Comparison of ENCODE assay signal across 8 cellular contexts in the genomic region with DNA sequence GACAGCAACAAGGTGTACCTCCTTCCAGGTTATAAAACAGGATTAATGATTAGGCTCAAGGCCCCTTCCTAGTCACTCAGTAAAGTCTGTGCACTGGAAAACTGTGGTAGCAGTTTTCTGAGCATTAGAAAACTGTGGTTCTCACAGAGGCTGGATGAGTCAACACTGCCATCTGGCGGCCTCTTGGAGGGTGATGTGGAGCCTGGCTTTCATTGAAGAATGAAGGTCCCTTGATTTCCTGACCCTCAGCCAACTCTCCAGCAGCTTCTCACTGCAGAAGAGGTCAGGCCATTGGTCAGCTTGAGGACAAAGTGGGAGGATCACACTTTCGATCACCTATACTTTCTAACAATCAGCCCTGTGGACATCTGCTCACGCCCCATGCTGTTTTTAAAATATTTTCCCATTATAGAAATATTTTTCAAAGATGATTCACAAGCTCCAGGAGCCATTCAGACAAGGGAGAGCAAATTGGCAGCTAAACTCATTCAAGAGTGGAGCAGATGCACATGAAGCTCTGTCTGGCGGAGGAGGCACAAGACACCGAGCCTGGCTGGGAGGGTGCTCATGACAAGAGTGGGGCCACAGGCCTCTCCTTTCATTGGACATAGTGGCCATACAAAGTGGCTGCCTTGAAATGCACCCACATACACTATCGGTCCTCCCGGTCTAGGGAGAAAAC. TPM values are rescaled to one million over a fixed set of nuclear protein-coding genes. Genes with fewer than 3 reads are reported as not detected.
DNase-seq lines count a peak whose midpoint lies in the region; ATAC-seq, FAIRE-seq and TF ChIP-seq lines count a peak whose summit lies in the region.

No MANE protein-coding gene starts in this region.

- no peaks in the 10 kb centered on the region for H3K9me3 ChIP-seq in adipocyte (ENCODE audit: control insufficient read depth, low read length)

- H3K36me3 ChIP-seq in H7 (replicated peaks; ENCODE audit: control insufficient read depth, insufficient read depth, low read length), result peaks cover 6% of the 10 kb centered on the region
- peaks cover 28% of the 10 kb centered on the region for H3K36me3 ChIP-seq in adipocyte (ENCODE audit: control insufficient read depth, insufficient read depth, low read length, severe bottlenecking)

- no peak overlapping the region for H3K4me3 ChIP-seq in H7 (ENCODE audit: insufficient read depth, low read depth, low read length)
- no peak overlapping the region for H3K4me3 ChIP-seq in adipocyte (ENCODE audit: low read length)
- H3K4me3 ChIP-seq in retinal pigment epithelial cell (ENCODE audit: low read length), result no peak overlapping the region

- H3K27me3 ChIP-seq in H7 (ENCODE audit: control insufficient read depth, insufficient read depth, low read length) (no peaks in the 10 kb centered on the region), adipocyte (replicated peaks; ENCODE audit: control insufficient read depth, insufficient read depth, low read length) (no peaks in the 10 kb centered on the region)

- intact Hi-C loops in left cardiac atrium (cut with DNase I), result loop anchor here (1.0 to 10.0 kb wide), 6 partner anchors 233 to 1575 kb away; partner anchors contain the start of gene DLL1 (in 1 of the 2)

- peak; percentile 97 for TF ChIP-seq CTCF in retinal pigment epithelial cell (conservative IDR thresholded peaks at IDR 0.05; ENCODE audit: low read depth, low read length)

- H3K9ac ChIP-seq in adipocyte (ENCODE audit: low read length), result no peak overlapping the region

- FAIRE-seq in G401.6 (lab: Jason Lieb, UNC), result peak; percentile 90

- H3K4me1 ChIP-seq in adipocyte (ENCODE audit: control insufficient read depth, insufficient read depth, low read length), result peaks cover 8% of the 10 kb centered on the region

- peak; percentile 71 for DNase-seq in H7
- peak; percentile 44 for DNase-seq in MV-4-11 (lab: John Stamatoyannopoulos, UW)
- peak; percentile 37 to 61 for DNase-seq in SW 1271 (lab: John Stamatoyannopoulos, UW)
- peak; percentile 89 for DNase-seq in adipocyte (ENCODE audit: low read depth)
- DNase-seq in left cardiac atrium, result peak; percentile 82
- no peak for DNase-seq in retinal pigment epithelial cell (ENCODE audit: low read depth)

- ATAC-seq in left cardiac atrium (peak; percentile 87 to 89), HG02571 (IDR thresholded peaks at IDR 0.05; ENCODE audit: unreplicated experiment) (no peak)

RNA-seq across cellular contexts. Expression of gene PSMB1, which starts 23.1 kb away (rescaled TPM):
- total RNA-seq in H7 (2014; rRNA removed; shearing (Covaris generic)), result 437 and 450 TPM in 2 replicates
- total RNA-seq in left cardiac atrium, result 100 to 1,000 TPM; 125 to 140 TPM

RNA-seq across cellular contexts. Expression of gene TBP, which starts 24.2 kb away (rescaled TPM):
- total RNA-seq in H7 (2014; rRNA removed; shearing (Covaris generic)), result 20.8 and 23.4 TPM in 2 replicates
- total RNA-seq in left cardiac atrium, result 1 to 10 TPM; 8.8 to 9.7 TPM

RNA-seq across cellular contexts. Expression of gene PDCD2, which starts 54.5 kb away (rescaled TPM):
- 84.5 and 93.7 TPM in 2 replicates for total RNA-seq in H7 (2014; rRNA removed; shearing (Covaris generic))
- total RNA-seq in left cardiac atrium, result 10 to 100 TPM; 26.7 to 41.1 TPM
